In the genomic region with DNA sequence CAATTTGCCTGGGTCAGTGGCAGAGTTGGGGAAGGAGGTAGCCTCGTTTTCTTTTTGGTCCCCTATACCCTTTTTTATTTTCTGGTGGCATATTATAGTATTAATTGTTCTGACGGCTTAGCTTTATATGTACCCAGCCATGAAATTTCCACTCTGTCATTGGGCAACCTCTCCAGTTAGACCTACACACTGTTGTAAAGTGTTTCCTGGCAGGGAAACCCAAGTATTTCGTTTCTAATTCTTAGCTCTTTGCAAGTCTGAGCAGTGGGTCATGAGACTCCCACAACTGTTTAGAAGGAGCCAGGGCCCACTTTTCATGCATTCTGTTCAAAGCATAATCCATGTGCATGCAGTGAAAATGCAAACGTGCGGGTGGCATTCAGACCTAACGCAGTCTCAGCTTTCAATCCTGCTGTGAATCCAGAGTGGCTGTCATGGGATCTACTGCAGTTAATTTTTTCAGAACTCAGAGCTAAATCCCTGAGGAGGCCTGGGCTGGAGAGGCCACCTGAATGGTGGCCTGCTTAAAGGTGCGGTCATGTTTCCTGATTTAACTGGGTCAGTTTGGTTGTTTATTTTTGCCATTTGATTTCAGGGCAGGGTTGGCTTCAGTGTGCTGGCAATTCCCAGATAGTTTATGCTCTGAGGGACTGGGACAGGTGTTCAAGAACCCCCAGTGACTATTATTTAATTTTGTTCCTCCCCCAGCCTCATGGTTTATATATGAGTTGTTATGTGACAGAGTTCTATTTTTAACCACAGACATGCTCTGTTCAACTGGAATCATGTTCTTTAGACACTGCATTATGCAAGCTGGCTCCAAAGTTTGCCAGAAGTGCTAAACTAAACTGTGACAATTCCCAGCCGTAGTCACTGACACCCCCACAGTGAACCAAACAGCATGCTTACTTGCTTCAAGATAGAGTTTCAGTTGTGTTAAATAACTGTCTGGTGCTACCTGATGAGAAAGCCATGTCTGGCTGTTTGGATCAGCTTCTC, we compare ENCODE assay signal across 11 cellular contexts. TPM values are rescaled to one million over a fixed set of nuclear protein-coding genes. Genes with fewer than 3 reads are reported as not detected.
A peak's percentile ranks its signal among the peaks of the same experiment; 100 is the strongest.
DNase-seq lines count a peak whose midpoint lies in the region; ATAC-seq and TF ChIP-seq lines count a peak whose summit lies in the region.
"Had no signal": no experiment of that assay in that cellular context is flagged by ENCODE, and none has a peak within 500 bp of the region (broad histone marks: within the 10 kb centered on the region; RNA-seq: fewer than 3 reads in every experiment).

No MANE protein-coding gene starts in this region.

- peaks cover 7% of the 10 kb centered on the region; the same call in 1 of the 2 replicates for H3K27me3 ChIP-seq in OCI-LY3 (ENCODE audit: low read depth, low read length)
- H3K27me3 ChIP-seq in cardiac muscle cell: no peaks in the 10 kb centered on the region
- H3K27me3 ChIP-seq in psoas muscle (ENCODE audit: insufficient read depth in 3 of 3, low read length in 2 of 3): no peaks in the 10 kb centered on the region

- 17 to 35% (median 25%) methylated on average over 8 of the region's 8 CpGs for WGBS in psoas muscle, 3 donors

- no peaks in the 10 kb centered on the region for H4K20me1 ChIP-seq in OCI-LY3 (ENCODE audit: insufficient read depth, low read length)

- H3K36me3 ChIP-seq in OCI-LY3 (replicated peaks; ENCODE audit: low read depth, low read length) (no peaks in the 10 kb centered on the region), cardiac muscle cell (no peaks in the 10 kb centered on the region), psoas muscle (ENCODE audit: insufficient read depth in 1 of 2, low read depth in 1 of 2) (no peaks in the 10 kb centered on the region)

- no peaks in the 10 kb centered on the region for H3K79me2 ChIP-seq in OCI-LY3 (ENCODE audit: low read length)

- no peak overlapping the region for H3K9ac ChIP-seq in OCI-LY3 (ENCODE audit: low read length)

- peak; percentile 93 to 97 (median 96) for ATAC-seq in psoas muscle
- ATAC-seq in GM18520 (IDR thresholded peaks at IDR 0.05; ENCODE audit: unreplicated experiment): no peak
- ATAC-seq in HG03135 (IDR thresholded peaks at IDR 0.05; ENCODE audit: unreplicated experiment): no peak

- TF ChIP-seq CTCF in OCI-LY3 (IDR thresholded peaks at IDR 0.05; ENCODE audit: low read depth, low read length) (no peak), cardiac muscle cell (IDR thresholded peaks at IDR 0.05; ENCODE audit: low read depth, low read length) (no peak), psoas muscle (IDR thresholded peaks at IDR 0.05) (no peak)

- H2AFZ ChIP-seq in OCI-LY3 (ENCODE audit: low read depth, low read length): no peak overlapping the region

- intact Hi-C loops in psoas muscle (cut with DNase I): loop anchor here (1.0 to 10.0 kb wide), 3 partner anchors 27 to 465 kb away; a partner anchor contains a TSS

- H3K4me1 ChIP-seq in OCI-LY3 (ENCODE audit: low read length) (peaks cover 4% of the 10 kb centered on the region; the same call in 1 of the 2 replicates), cardiac muscle cell (ENCODE audit: low read depth) (peaks cover 11% of the 10 kb centered on the region), psoas muscle (peaks cover 21% of the 10 kb centered on the region)

- peak overlapping the region; percentile 27; the same call in 1 of the 2 replicates for H3K4me2 ChIP-seq in OCI-LY3 (ENCODE audit: low read length)

- DNase-seq in DMS 273 (lab: John Stamatoyannopoulos, UW; ENCODE audit: unreplicated experiment): peak; percentile 91
- DNase-seq in cardiac muscle cell (ENCODE audit: low read depth in 1 of 2, low spot score in 1 of 2): peak; percentile 28 to 54
- peak; percentile 37 to 68 for DNase-seq in psoas muscle
- no peak for DNase-seq in COLO829 (ENCODE audit: low spot score)
- no peak for DNase-seq in 8988T
- DNase-seq: activated effector memory CD4-positive, alpha-beta T cell treated with Interleukin-2 at 50 U/mL for 16 hours; stimulated activated CD4-positive, alpha-beta T cell treated with anti-CD3 and anti-CD28 coated beads, Interleukin-15, amount 100 ng/mL, for 24 hours; substantia nigra had no signal

- H3K27ac ChIP-seq in OCI-LY3 (ENCODE audit: low read length) (no peak overlapping the region), cardiac muscle cell (peak overlapping the region; percentile 77), psoas muscle (peak overlapping the region; percentile 96)

- H3K4me3 ChIP-seq in OCI-LY3 (ENCODE audit: low read length) (no peak overlapping the region), cardiac muscle cell (no peak overlapping the region), psoas muscle (peak overlapping the region; percentile 52)

- H3K9me3 ChIP-seq in OCI-LY3 (ENCODE audit: insufficient read depth, low read length) (no peaks in the 10 kb centered on the region), cardiac muscle cell (ENCODE audit: low read depth) (no peaks in the 10 kb centered on the region), psoas muscle (no peaks in the 10 kb centered on the region)

RNA-seq across cellular contexts. Expression of a gene that starts 27.4 kb away (rescaled TPM):
- total RNA-seq in cardiac muscle cell (24.8 and 37.8 TPM in 2 replicates), psoas muscle (100 to 1,000 TPM in 1 of 4 donors, 10 to 100 TPM in 3; 68.3 to 113 (median 80.2) TPM)
- polyA plus RNA-seq in cardiac muscle cell (80.9 and 112 TPM in 2 replicates), psoas muscle (100 to 1,000 TPM in 1 of 3 donors, 10 to 100 TPM in 2; 66.3 to 110 (median 72.1) TPM)

Comparison
In these comparisons a context has a peak if more than half of its experiments do, and no peak if none do; other contexts are left out.
1. DNase-seq: peak in DMS 273 (single experiment), cardiac muscle cell (2 of 2) and psoas muscle (2 of 2); none in COLO829 (single experiment) and 8988T (single experiment).
2. ATAC-seq: peak in psoas muscle (4 of 4); none in GM18520 (single experiment) and HG03135 (single experiment).